ENCODE assay signal across 11 cellular contexts in the genomic region with DNA sequence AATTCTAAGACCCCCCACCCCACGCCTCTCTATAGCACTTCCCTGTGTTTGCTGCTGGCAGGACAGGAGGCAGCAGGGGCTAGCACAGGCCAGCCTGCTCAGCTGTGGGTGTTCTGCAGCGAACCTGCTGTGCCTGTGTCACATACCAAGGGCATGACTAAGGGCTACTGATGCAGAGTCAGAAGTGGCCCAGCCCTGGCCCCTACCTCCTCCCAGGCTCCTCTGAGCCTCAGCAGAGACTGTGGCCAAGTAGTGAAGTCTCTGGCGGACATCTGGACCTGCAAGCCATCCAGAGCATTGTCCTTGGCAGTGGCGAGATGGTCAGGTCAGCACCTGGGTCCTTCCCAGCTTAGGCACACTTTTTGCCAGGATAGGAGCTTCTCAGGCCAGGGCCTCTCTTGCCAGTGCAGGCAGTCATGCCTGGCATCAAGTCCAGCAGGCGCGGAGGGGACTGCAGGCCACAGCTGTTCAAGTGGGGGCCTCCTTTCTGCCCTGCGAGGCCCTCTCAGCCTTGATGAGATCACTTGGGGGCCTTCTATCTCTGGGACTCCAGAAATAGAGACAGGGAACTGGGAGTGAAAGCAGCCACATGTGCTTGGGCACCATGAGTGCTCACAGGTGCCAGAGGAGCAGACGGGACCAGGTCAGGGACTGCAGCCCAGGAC.
DNase-seq lines count a peak whose midpoint lies in the region; ATAC-seq and TF ChIP-seq lines count a peak whose summit lies in the region.
"Had no signal": no experiment of that assay in that cellular context is flagged by ENCODE, and none has a peak within 500 bp of the region (broad histone marks: within the 10 kb centered on the region; RNA-seq: fewer than 3 reads in every experiment).

No MANE protein-coding gene starts in this region.

- no peaks in the 10 kb centered on the region; the same call in 1 of the 2 replicates for H3K9me3 ChIP-seq in Caco-2
- H3K9me3 ChIP-seq in mesenchymal stem cell (ENCODE audit: control insufficient read depth, low read length) = no peaks in the 10 kb centered on the region
- no peaks in the 10 kb centered on the region for H3K9me3 ChIP-seq in Karpas-422 (ENCODE audit: low read length)

- no peaks in the 10 kb centered on the region for H3K9me2 ChIP-seq in Karpas-422 (replicated peaks; ENCODE audit: insufficient read depth, low read length)

- BruUV-seq in Caco-2 (replicated peaks; lab: Mats Ljungman, UMichigan) = no TSS peak

- H3K18ac ChIP-seq in mesenchymal stem cell (ENCODE audit: low read depth in 1 of 2, low read length in 2 of 2) = no peak overlapping the region

- no peak overlapping the region for H3K9ac ChIP-seq in mesenchymal stem cell (ENCODE audit: low read length)
- H3K9ac ChIP-seq in Karpas-422 (ENCODE audit: low read length) = no peak overlapping the region

- H3K27me3 ChIP-seq in Caco-2 (replicated peaks; ENCODE audit: control insufficient read depth, insufficient read depth, low read length) (no peaks in the 10 kb centered on the region), mesenchymal stem cell (ENCODE audit: control insufficient read depth in 1 of 2, insufficient read depth in 1 of 2, low read length in 2 of 2) (peaks cover 6 to 18% of the 10 kb centered on the region in 2 experiments), Karpas-422 (ENCODE audit: low read length) (no peaks in the 10 kb centered on the region)

- H3K36me3 ChIP-seq in Caco-2 (ENCODE audit: control insufficient read depth, insufficient read depth, low read length) (no peaks in the 10 kb centered on the region), mesenchymal stem cell (ENCODE audit: control insufficient read depth in 1 of 2, insufficient read depth in 2 of 2, low read depth in 1 of 2, low read length in 2 of 2) (no peaks in the 10 kb centered on the region), Karpas-422 (ENCODE audit: insufficient read depth, low read length) (no peaks in the 10 kb centered on the region)

- no peak overlapping the region for H2BK120ac ChIP-seq in mesenchymal stem cell (ENCODE audit: low read depth, low read length)

- no peak overlapping the region for H3K27ac Mint-ChIP-seq in Caco-2 (ENCODE audit: unreplicated experiment)

- no peaks in the 10 kb centered on the region for H3K4me1 Mint-ChIP-seq in Caco-2 (ENCODE audit: low read depth, unreplicated experiment)

- H4K20me1 ChIP-seq in Karpas-422 (ENCODE audit: insufficient read depth, low read depth, low read length) = no peaks in the 10 kb centered on the region

- H3K36me3 Mint-ChIP-seq in Caco-2 (ENCODE audit: insufficient read depth, unreplicated experiment) = no peaks in the 10 kb centered on the region

- H2BK12ac ChIP-seq in mesenchymal stem cell (ENCODE audit: low read length in 2 of 2) = no peak overlapping the region

- H4K91ac ChIP-seq in mesenchymal stem cell (ENCODE audit: low read length) = no peak overlapping the region

- peak overlapping the region; percentile 88 for H2AK5ac ChIP-seq in mesenchymal stem cell (ENCODE audit: low read length, severe bottlenecking)

- no peaks in the 10 kb centered on the region for H3K79me1 ChIP-seq in mesenchymal stem cell (replicated peaks; ENCODE audit: low read length, poor library complexity, severe bottlenecking)

- no peak overlapping the region for H4K8ac ChIP-seq in mesenchymal stem cell (ENCODE audit: low read length)

- no peaks in the 10 kb centered on the region for H3K79me2 ChIP-seq in Karpas-422 (ENCODE audit: low read length)

- H3K9me3 Mint-ChIP-seq in Caco-2 (ENCODE audit: unreplicated experiment) = no peaks in the 10 kb centered on the region

- intact Hi-C loops in Caco-2 (cut with micrococcal nuclease; ENCODE audit: unreplicated experiment) = no loop called here

- no peak for ATAC-seq in HG03442 (IDR thresholded peaks at IDR 0.05; ENCODE audit: unreplicated experiment)

- DNase-seq in Caco-2 = peak; percentile 27 to 41
- DNase-seq in LoVo (ENCODE audit: low spot score) = peak; percentile 9
- peak; percentile 46 for DNase-seq in ecto neural progenitor cell (ENCODE audit: low spot score)
- DNase-seq in mesenchymal stem cell = peak; percentile 9
- DNase-seq in NCI-H1417 (lab: John Stamatoyannopoulos, UW) = no peak
- no peak for DNase-seq in Karpas-422
- DNase-seq in activated CD4-positive, alpha-beta T cell treated with anti-CD3 and anti-CD28 coated beads for 1 hour = no peak
- DNase-seq: activated CD4-positive, alpha-beta T cell treated with anti-CD3 and anti-CD28 coated beads, Interleukin-2, amount 50 U/mL, for 4 hours; cortex of kidney; NCI-H526 treated with DMSO at 0.1 percent for 48 hours had no signal

- H2BK15ac ChIP-seq in mesenchymal stem cell (ENCODE audit: low read depth, poor library complexity, severe bottlenecking) = no peak overlapping the region

- H2BK5ac ChIP-seq in mesenchymal stem cell (ENCODE audit: low read depth, low read length, poor library complexity, severe bottlenecking) = no peak overlapping the region

- no peak overlapping the region for H3K4me3 ChIP-seq in Caco-2 (ENCODE audit: low read depth, low read length)
- no peak overlapping the region for H3K4me3 ChIP-seq in mesenchymal stem cell (ENCODE audit: insufficient read depth in 1 of 2, low read depth in 1 of 2, low read length in 2 of 2)
- H3K4me3 ChIP-seq in Karpas-422 (ENCODE audit: low read length) = no peak overlapping the region

- H3K4ac ChIP-seq in mesenchymal stem cell (ENCODE audit: low read depth in 1 of 2, low read length in 2 of 2) = no peak overlapping the region

- 62% methylated on average over 8 of the region's 8 CpGs for WGBS in mesenchymal stem cell

- H3K27ac ChIP-seq in mesenchymal stem cell (ENCODE audit: low read length, poor library complexity, severe bottlenecking) (peak overlapping the region; percentile 64), Karpas-422 (ENCODE audit: low read length) (no peak overlapping the region)

- H3K27me3 Mint-ChIP-seq in Caco-2 (ENCODE audit: insufficient read depth, unreplicated experiment) = peaks cover 12% of the 10 kb centered on the region

- CTCF ChIA-PET in Caco-2 (lab: Charles Lee) = interaction anchor here (0.6 kb wide), 1 partner anchor 244 kb away, joined by 5 read pairs; no protein-coding TSS in a partner anchor

- no peak for TF ChIP-seq CTCF in Caco-2 (IDR thresholded peaks at IDR 0.05; ENCODE audit: insufficient read depth in 1 of 2, low read depth in 1 of 2, low read length in 1 of 2, severe bottlenecking in 1 of 2, unreplicated experiment in 1 of 2)

- no peak overlapping the region for H3K23ac ChIP-seq in mesenchymal stem cell (ENCODE audit: low read length in 2 of 2)

- no peak overlapping the region for H2AFZ ChIP-seq in mesenchymal stem cell (ENCODE audit: low read depth, low read length)
- H2AFZ ChIP-seq in Karpas-422 (ENCODE audit: low read length) = no peak overlapping the region

- H3K14ac ChIP-seq in mesenchymal stem cell (ENCODE audit: low read length in 2 of 2) = no peak overlapping the region

- H3K4me2 ChIP-seq in mesenchymal stem cell (ENCODE audit: low read length, poor library complexity, severe bottlenecking) (no peak overlapping the region), Karpas-422 (ENCODE audit: low read depth, low read length, poor library complexity, severe bottlenecking) (no peak overlapping the region)

- no peak overlapping the region for H3K4me3 Mint-ChIP-seq in Caco-2 (ENCODE audit: unreplicated experiment)

- H3K4me1 ChIP-seq in Caco-2 = no peaks in the 10 kb centered on the region
- peaks cover 13% of the 10 kb centered on the region for H3K4me1 ChIP-seq in mesenchymal stem cell (ENCODE audit: control insufficient read depth, insufficient read depth, low read depth, low read length)
- H3K4me1 ChIP-seq in Karpas-422 (ENCODE audit: low read length) = no peaks in the 10 kb centered on the region

- POLR2A ChIA-PET in Caco-2 (lab: Charles Lee) = no interaction called here

Comparison
In these comparisons a context has a peak if more than half of its experiments do, and no peak if none do; other contexts are left out.
1. DNase-seq: peak in Caco-2 (2 of 2), LoVo (single experiment), ecto neural progenitor cell (single experiment) and mesenchymal stem cell (single experiment); none in NCI-H1417 (0 of 3), Karpas-422 (single experiment) and activated CD4-positive, alpha-beta T cell treated with anti-CD3 and anti-CD28 coated beads for 1 hour (single experiment).